In genomic region chr11:118735203-118735602, GRCh38 we compare ENCODE assay signal across 1 cellular context.
TF ChIP-seq lines count a peak whose summit lies in the region.

No MANE protein-coding gene starts in this region.

TF ChIP-seq in K562, 482 proteins besides CTCF, POLR2A, EP300 and RAD21 (continued from another document):
- no peak for TF ChIP-seq BCLAF1 (IDR thresholded peaks at IDR 0.05; ENCODE audit: borderline replicate concordance in 1 of 2, control insufficient read depth in 1 of 2, low read depth in 2 of 2, low read length in 1 of 2)
- TF ChIP-seq C11orf30 (IDR thresholded peaks at IDR 0.05; ENCODE audit: low read depth) = peak; percentile 54
- no peak for TF ChIP-seq GMEB1 (CRISPR knock-in tag; IDR thresholded peaks at IDR 0.05)
- no peak for TF ChIP-seq FOXJ2 (tag; IDR thresholded peaks at IDR 0.05)
- TF ChIP-seq TFE3 (CRISPR knock-in tag; IDR thresholded peaks at IDR 0.05) = no peak
- TF ChIP-seq MTA2 (IDR thresholded peaks at IDR 0.05; ENCODE audit: low read depth) = no peak
- peak; percentile 72 for TF ChIP-seq NFE2 (IDR thresholded peaks at IDR 0.05; ENCODE audit: low read depth)
- no peak for TF ChIP-seq PML (IDR thresholded peaks at IDR 0.05; ENCODE audit: low read length)
- TF ChIP-seq BRF1 (IDR thresholded peaks at IDR 0.05; ENCODE audit: borderline replicate concordance, extremely low read depth, insufficient read length) = no peak
